In genomic region chr7:21611129-21611528, GRCh38 we compare ENCODE assay signal across 24 cellular contexts.
"Had no signal": no experiment of that assay in that cellular context is flagged by ENCODE, and none has a peak within 500 bp of the region (broad histone marks: within the 10 kb centered on the region; RNA-seq: fewer than 3 reads in every experiment).

No MANE protein-coding gene starts in this region.

- H3K27me3 ChIP-seq: left lung, ovary, sigmoid colon, thyroid gland, upper lobe of right lung had no signal

- H3K27ac ChIP-seq: heart right ventricle, left lung, ovary, prostate gland, sigmoid colon, thyroid gland, upper lobe of right lung had no signal

- DNase-seq: heart right ventricle; hippocampal formation; kidney glomerular epithelial cell; left cardiac atrium; left lung; mesendoderm; naive thymus-derived CD4-positive, alpha-beta T cell; ovary; retina; right cardiac atrium; sigmoid colon; stimulated activated CD4-positive, alpha-beta T cell treated with anti-CD3 and anti-CD28 coated beads, Interleukin-1b, Interleukin-23, amount 100 ng/mL, for 48 hours; stimulated activated CD4-positive, alpha-beta T cell treated with anti-CD3 and anti-CD28 coated beads, Interleukin-2, amount 100 ng/mL, for 48 hours; stimulated activated CD4-positive, alpha-beta T cell treated with anti-CD3 and anti-CD28 coated beads, Interleukin-4, amount 100 ng/mL, for 4 hours; stimulated activated CD8-positive, alpha-beta memory T cell treated with anti-CD3 and anti-CD28 coated beads, Interleukin-4, amount 100 ng/mL, for 48 hours; stimulated activated naive CD4-positive, alpha-beta T cell treated with Interleukin-2 at 50 U/mL for 16 hours; stimulated activated naive CD8-positive, alpha-beta T cell treated with anti-CD3 and anti-CD28 coated beads, Interleukin-15, amount 100 ng/mL, for 72 hours; substantia nigra; thyroid gland; trophoblast cell; upper lobe of right lung had no signal

- H3K9me3 ChIP-seq: heart right ventricle, left lung, ovary, prostate gland, sigmoid colon, thyroid gland, upper lobe of right lung had no signal

- H3K36me3 ChIP-seq: heart right ventricle, left lung, ovary, prostate gland, sigmoid colon, thyroid gland, upper lobe of right lung had no signal

- H3K4me3 ChIP-seq: heart right ventricle, left lung, lung, ovary, prostate gland, sigmoid colon, smooth muscle cell, thyroid gland, upper lobe of right lung had no signal

- H3K4me1 ChIP-seq: heart right ventricle, left lung, prostate gland, sigmoid colon, thyroid gland, upper lobe of right lung had no signal

- H3K4me2 ChIP-seq: smooth muscle cell had no signal
